25 cellular contexts compared by ENCODE assay signal in the genomic region with DNA sequence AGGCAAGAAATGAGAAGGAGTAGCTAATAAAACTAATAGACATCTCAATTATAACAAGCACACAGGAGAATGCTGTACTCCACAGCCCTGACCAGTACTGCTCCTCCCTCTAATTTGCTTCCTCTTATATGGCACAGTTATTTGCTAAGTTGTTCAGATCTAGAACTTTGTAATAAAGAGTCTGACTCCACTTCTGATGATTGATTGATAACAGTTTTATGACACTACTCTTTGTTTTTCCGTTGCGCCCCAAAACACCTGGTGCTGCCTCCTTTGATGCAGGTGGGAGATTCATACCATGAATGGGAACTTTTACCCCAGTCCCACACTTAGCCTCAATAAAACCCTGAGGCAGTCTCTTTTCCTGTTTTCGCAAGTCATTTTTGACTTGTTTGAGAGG.
"Had no signal": no experiment of that assay in that cellular context is flagged by ENCODE, and none has a peak within 500 bp of the region (broad histone marks: within the 10 kb centered on the region; RNA-seq: fewer than 3 reads in every experiment).

No MANE protein-coding gene starts in this region.

- H3K4me1 Mint-ChIP-seq: endodermal cell; mesothelial cell of epicardium; naive thymus-derived CD4-positive, alpha-beta T cell; nephron; neural progenitor cell; stimulated activated naive CD8-positive, alpha-beta T cell treated with anti-CD3 and anti-CD28 coated beads, Interleukin-15, amount 100 ng/mL, for 72 hours had no signal

- H3K27ac Mint-ChIP-seq: dendritic cell treated with granulocyte-macrophage colony-stimulating factor and Interleukin-4, amounts not matched to agents 40 ng/mL and 50 ng/mL, for 4 days; endodermal cell; mesothelial cell of epicardium; naive thymus-derived CD4-positive, alpha-beta T cell; nephron; neural progenitor cell; progenitor cell of endocrine pancreas; stimulated activated naive CD8-positive, alpha-beta T cell treated with anti-CD3 and anti-CD28 coated beads, Interleukin-15, amount 100 ng/mL, for 72 hours had no signal

- H3K9me3 Mint-ChIP-seq: nephron had no signal

- H3K36me3 Mint-ChIP-seq: mesothelial cell of epicardium, neural progenitor cell had no signal

- H3K4me3 Mint-ChIP-seq: dendritic cell treated with granulocyte-macrophage colony-stimulating factor and Interleukin-4, amounts not matched to agents 40 ng/mL and 50 ng/mL, for 4 days; endodermal cell; mesothelial cell of epicardium; naive thymus-derived CD4-positive, alpha-beta T cell; nephron; neural progenitor cell; stimulated activated naive CD8-positive, alpha-beta T cell treated with anti-CD3 and anti-CD28 coated beads, Interleukin-15, amount 100 ng/mL, for 72 hours had no signal

- H3K27me3 Mint-ChIP-seq: dendritic cell treated with granulocyte-macrophage colony-stimulating factor and Interleukin-4, amounts not matched to agents 40 ng/mL and 50 ng/mL, for 4 days; naive thymus-derived CD4-positive, alpha-beta T cell; progenitor cell of endocrine pancreas; stimulated activated naive CD8-positive, alpha-beta T cell treated with anti-CD3 and anti-CD28 coated beads, Interleukin-15, amount 100 ng/mL, for 72 hours had no signal

- ATAC-seq: esophagus mucosa; gastrocnemius medialis; left lung; naive thymus-derived CD4-positive, alpha-beta T cell; right lobe of liver; stimulated activated naive CD8-positive, alpha-beta T cell treated with anti-CD3 and anti-CD28 coated beads, Interleukin-15, amount 100 ng/mL, for 72 hours; upper lobe of right lung had no signal

- DNase-seq: effector CD8-positive, alpha-beta T cell; endodermal cell; foreskin fibroblast; gastrocnemius medialis; head of caudate nucleus; kidney; left lung; mesenchymal stem cell; naive thymus-derived CD4-positive, alpha-beta T cell; right lobe of liver; stimulated activated CD4-positive, alpha-beta T cell treated with anti-CD3 and anti-CD28 coated beads, Interleukin-12 subunit alpha, Interleukin-12 subunit beta, amount 100 ng/mL, for 4 hours; stimulated activated CD4-positive, alpha-beta T cell treated with anti-CD3 and anti-CD28 coated beads, Interleukin-1b, Interleukin-23, amount 100 ng/mL, for 48 hours; stimulated activated CD4-positive, alpha-beta T cell treated with anti-CD3 and anti-CD28 coated beads, Interleukin-4, amount 100 ng/mL, for 1 hour; stimulated activated CD8-positive, alpha-beta memory T cell treated with anti-CD3 and anti-CD28 coated beads, Interleukin-4, amount 100 ng/mL, for 48 hours; stimulated activated naive CD4-positive, alpha-beta T cell; stimulated activated naive CD8-positive, alpha-beta T cell treated with anti-CD3 and anti-CD28 coated beads, Interleukin-15, amount 100 ng/mL, for 72 hours; transverse colon; upper lobe of right lung; uterus had no signal
